ENCODE assay signal across 24 cellular contexts in genomic region chr19:49881186-49881585, GRCh38. TPM values are rescaled to one million over a fixed set of nuclear protein-coding genes. Genes with fewer than 3 reads are reported as not detected.
"Had no signal": no experiment of that assay in that cellular context is flagged by ENCODE, and none has a peak within 500 bp of the region (broad histone marks: within the 10 kb centered on the region; RNA-seq: fewer than 3 reads in every experiment).

No MANE protein-coding gene starts in this region.

- FAIRE-seq: endometrium, frontal cortex, islet of Langerhans, pancreas had no signal

- H3K9me3 ChIP-seq: left ventricle myocardium inferior, pancreas, psoas muscle, thoracic aorta, vagina had no signal

- H3K27me3 ChIP-seq: breast epithelium, pancreas, vagina had no signal

- H3K4me3 ChIP-seq: breast epithelium, left ventricle myocardium inferior, pancreas, psoas muscle, thoracic aorta, vagina had no signal

- H3K4me1 ChIP-seq: breast epithelium had no signal

- H3K27ac ChIP-seq: breast epithelium, epithelial cell of prostate, left ventricle myocardium inferior, pancreas, psoas muscle, thoracic aorta, vagina had no signal

- DNase-seq: activated CD4-positive, alpha-beta T cell treated with anti-CD3 and anti-CD28 coated beads, Interleukin-2, amount 50 U/mL, for 1 hour; activated CD4-positive, CD25-positive, alpha-beta regulatory T cell treated with anti-CD3 and anti-CD28 coated beads, Interleukin-2, amount 50 U/mL, for 72 hours; activated CD8-positive, alpha-beta T cell treated with anti-CD3 and anti-CD28 coated beads for 36 hours; activated naive CD4-positive, alpha-beta T cell; activated T-cell treated with anti-CD3 and anti-CD28 coated beads, Interleukin-2, amount 50 U/mL, for 48 hours; central memory CD4-positive, alpha-beta T cell; effector CD8-positive, alpha-beta T cell; left ventricle myocardium inferior; naive B cell; nephron progenitor cell; nucleus accumbens; stimulated activated CD4-positive, alpha-beta T cell treated with anti-CD3 and anti-CD28 coated beads, Interleukin-2, amount 100 ng/mL, for 48 hours; stimulated activated naive CD8-positive, alpha-beta T cell treated with anti-CD3 and anti-CD28 coated beads, Interleukin-15, Interleukin-2, amounts not matched to agents 100 U/mL and 50 U/mL, for 24 hours; T-helper 9 cell had no signal

- ATAC-seq: activated CD8-positive, alpha-beta T cell treated with anti-CD3 and anti-CD28 coated beads for 36 hours; activated naive CD4-positive, alpha-beta T cell treated with anti-CD3 and anti-CD28 coated beads, Interleukin-2, amount 50 U/mL, for 72 hours; pancreas; psoas muscle; stimulated activated naive CD8-positive, alpha-beta T cell treated with anti-CD3 and anti-CD28 coated beads, Interleukin-15, Interleukin-2, amounts not matched to agents 100 U/mL and 50 U/mL, for 24 hours had no signal

RNA-seq across cellular contexts. Expression of gene IL4I1, which starts 15.5 kb away (rescaled TPM):
- total RNA-seq: left ventricle myocardium inferior, vagina had no signal
